In genomic region chr13:24923305-24923640, GRCh38 we compare ENCODE assay signal across 8 cellular contexts.
DNase-seq lines count a peak whose midpoint lies in the region; ATAC-seq and TF ChIP-seq lines count a peak whose summit lies in the region.

No MANE protein-coding gene starts in this region.

- DNase-seq in NCI-H82 (lab: John Stamatoyannopoulos, UW), result peak; percentile 53
- no peak for DNase-seq in NCI-H82 treated with DMSO at 0.1 percent for 48 hours (lab: John Stamatoyannopoulos, UW; ENCODE audit: unreplicated experiment)
- DNase-seq in activated naive CD4-positive, alpha-beta T cell treated with anti-CD3 and anti-CD28 coated beads, Interleukin-2, amount 50 U/mL, for 72 hours (ENCODE audit: low spot score in 2 of 2), result no peak
- peak in 1 of 2 donors; percentile 9 for DNase-seq in heart right ventricle
- DNase-seq in pulmonary artery endothelial cell (ENCODE audit: low read depth, low spot score), result peak; percentile 10
- DNase-seq in glomerular visceral epithelial cell (ENCODE audit: extremely low spot score), result no peak

- no peaks in the 10 kb centered on the region for H3K36me3 ChIP-seq in HUES6 (ENCODE audit: control insufficient read depth, insufficient read depth, low read length)
- no peaks in the 10 kb centered on the region for H3K36me3 ChIP-seq in heart right ventricle

- no peaks in the 10 kb centered on the region for H3K27me3 ChIP-seq in HUES6 (ENCODE audit: control insufficient read depth, insufficient read depth, low read length)
- peaks cover 0 to under 1% (median 0%) of the 10 kb centered on the region in 7 donors for H3K27me3 ChIP-seq in heart right ventricle

- H3K9me3 ChIP-seq in HUES6 (ENCODE audit: control insufficient read depth, insufficient read depth, low read depth, low read length) (no peaks in the 10 kb centered on the region), heart right ventricle (no peaks in the 10 kb centered on the region)

- peaks cover 9 to 10% of the 10 kb centered on the region in 2 donors for H3K36me3 Mint-ChIP-seq in activated naive CD4-positive, alpha-beta T cell treated with anti-CD3 and anti-CD28 coated beads, Interleukin-2, amount 50 U/mL, for 72 hours

- H3K4me3 ChIP-seq in HUES6 (ENCODE audit: low read depth, low read length) (peak overlapping the region; percentile 88), heart right ventricle (peak overlapping the region; percentile 15 to 96 (median 81))

- H3K27ac ChIP-seq in HUES6 (ENCODE audit: low read depth, low read length) (peak overlapping the region; percentile 91), heart right ventricle (peak overlapping the region; percentile 95 to 99 (median 98))

- ATAC-seq in GM21529 (IDR thresholded peaks at IDR 0.05; ENCODE audit: unreplicated experiment) (peak; percentile 70), heart right ventricle (peak; percentile 42 to 78 (median 70))
- peak; percentile 39 to 47 for ATAC-seq in activated naive CD4-positive, alpha-beta T cell treated with anti-CD3 and anti-CD28 coated beads, Interleukin-2, amount 50 U/mL, for 72 hours

- H3K9me3 Mint-ChIP-seq in activated naive CD4-positive, alpha-beta T cell treated with anti-CD3 and anti-CD28 coated beads, Interleukin-2, amount 50 U/mL, for 72 hours, result no peaks in the 10 kb centered on the region

- H3K9ac ChIP-seq in HUES6 (ENCODE audit: low read length), result peak overlapping the region; percentile 77

- intact Hi-C loops in heart right ventricle (cut with DNase I), result loop anchor here in 1 of 10 donors (2.0 kb wide), 1 partner anchor 46 kb away; no protein-coding TSS in a partner anchor

- 1% methylated on average over 8 of the region's 8 CpGs for WGBS in heart right ventricle, 2 donors

- TF ChIP-seq CTCF in heart right ventricle (IDR thresholded peaks at IDR 0.05), result no peak

- H3K4me1 ChIP-seq in HUES6 (ENCODE audit: control insufficient read depth, insufficient read depth, low read length), result 0 out of 2 replicates have a peak, but pooled peaks cover 6% of the 10 kb centered on the region
- peaks cover 0 to 18% (median 10%) of the 10 kb centered on the region in 9 donors for H3K4me1 ChIP-seq in heart right ventricle

- H3K27ac Mint-ChIP-seq in activated naive CD4-positive, alpha-beta T cell treated with anti-CD3 and anti-CD28 coated beads, Interleukin-2, amount 50 U/mL, for 72 hours, result peak overlapping the region; percentile 83 to 98

Comparison
In these comparisons a context has a peak if more than half of its experiments do, and no peak if none do; other contexts are left out.
1. DNase-seq: peak in NCI-H82 (single experiment) and pulmonary artery endothelial cell (single experiment); none in NCI-H82 treated with DMSO at 0.1 percent for 48 hours (single experiment), activated naive CD4-positive, alpha-beta T cell treated with anti-CD3 and anti-CD28 coated beads, Interleukin-2, amount 50 U/mL, for 72 hours (0 of 2) and glomerular visceral epithelial cell (single experiment).
2. Peak in every context shown above with its lines, with median percentiles within 50 percentile points of each other: ATAC-seq.